11 cellular contexts compared by ENCODE assay signal in the genomic region with DNA sequence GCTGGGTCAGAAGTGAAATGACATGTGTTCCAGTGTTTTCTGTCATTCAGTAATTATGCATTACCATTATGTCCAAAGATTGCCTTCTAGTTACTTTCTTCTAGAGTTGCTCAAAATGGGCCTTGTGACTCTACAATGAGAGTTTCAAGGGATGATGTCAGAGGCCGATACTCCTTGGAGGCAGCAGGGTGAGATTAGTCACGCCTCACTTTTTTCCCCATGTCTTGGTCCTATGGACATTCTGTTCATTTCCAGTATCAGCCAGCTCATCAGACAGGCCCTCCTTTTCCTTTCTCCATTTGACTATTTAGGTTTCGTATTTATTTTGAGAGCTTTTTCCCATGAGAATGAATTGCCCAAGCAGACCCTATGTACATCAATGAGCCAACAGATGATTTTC. TPM values are rescaled to one million over a fixed set of nuclear protein-coding genes. Genes with fewer than 3 reads are reported as not detected.
A peak's percentile ranks its signal among the peaks of the same experiment; 100 is the strongest.
DNase-seq lines count a peak whose midpoint lies in the region; ATAC-seq and TF ChIP-seq lines count a peak whose summit lies in the region.
"Had no signal": no experiment of that assay in that cellular context is flagged by ENCODE, and none has a peak within 500 bp of the region (broad histone marks: within the 10 kb centered on the region; RNA-seq: fewer than 3 reads in every experiment).

No MANE protein-coding gene starts in this region.

- H3K9me3 ChIP-seq in left ventricle myocardium inferior (replicated peaks) (no peaks in the 10 kb centered on the region), suprapubic skin (no peaks in the 10 kb centered on the region)

- no peak overlapping the region for H3K4me3 ChIP-seq in astrocyte of the spinal cord (ENCODE audit: low read depth, low read length)
- H3K4me3 ChIP-seq in left ventricle myocardium inferior, result no peak overlapping the region
- no peak overlapping the region for H3K4me3 ChIP-seq in suprapubic skin
- H3K4me3 ChIP-seq: dorsolateral prefrontal cortex had no signal

- ATAC-seq in GM19455 (IDR thresholded peaks at IDR 0.05; ENCODE audit: unreplicated experiment) (no peak), GM21515 (IDR thresholded peaks at IDR 0.05; ENCODE audit: unreplicated experiment) (no peak)

- H3K27me3 ChIP-seq in left ventricle myocardium inferior (ENCODE audit: low read depth) (no peaks in the 10 kb centered on the region), suprapubic skin (no peaks in the 10 kb centered on the region)

- TF ChIP-seq CTCF in astrocyte of the spinal cord (IDR thresholded peaks at IDR 0.05; ENCODE audit: low read depth, low read length) (no peak), left ventricle myocardium inferior (IDR thresholded peaks at IDR 0.05; ENCODE audit: borderline replicate concordance) (no peak), suprapubic skin (IDR thresholded peaks at IDR 0.05) (no peak)

- TF ChIP-seq POLR2A in suprapubic skin (IDR thresholded peaks at IDR 0.05), result no peak

- H3K36me3 ChIP-seq in left ventricle myocardium inferior (peaks cover 3% of the 10 kb centered on the region), suprapubic skin (peaks cover 3% of the 10 kb centered on the region)

- peaks cover 10% of the 10 kb centered on the region for H3K4me1 ChIP-seq in left ventricle myocardium inferior
- H3K4me1 ChIP-seq in suprapubic skin, result peaks cover 7% of the 10 kb centered on the region

- no peak for TF ChIP-seq EP300 in suprapubic skin (IDR thresholded peaks at IDR 0.05)

- WGBS in suprapubic skin, result 85% methylated on average over 3 of the region's 3 CpGs

- in situ Hi-C loops in astrocyte of the spinal cord (cut with HindIII; ENCODE audit: low sequenced_read_pairs), result no loop called here

- DNase-seq in HPDE6-E6E7 (ENCODE audit: extremely low spot score), result peak; percentile 68
- peak; percentile 91 for DNase-seq in astrocyte of the spinal cord (ENCODE audit: low read depth, low spot score)
- DNase-seq in left ventricle myocardium inferior, result no peak
- DNase-seq in suprapubic skin (ENCODE audit: low spot score in 2 of 2), result no peak
- no peak for DNase-seq in central memory CD4-positive, alpha-beta T cell
- DNase-seq in H4 (ENCODE audit: low spot score), result no peak
- DNase-seq: dorsolateral prefrontal cortex, KG1, NCI-H2029 had no signal

- H3K27ac ChIP-seq in left ventricle myocardium inferior (replicated peaks), result peak overlapping the region; percentile 49
- H3K27ac ChIP-seq in suprapubic skin, result peak overlapping the region; percentile 11
- H3K27ac ChIP-seq: dorsolateral prefrontal cortex had no signal

- intact Hi-C loops in left ventricle myocardium inferior (cut with micrococcal nuclease), result no loop called here

RNA-seq across cellular contexts. Expression of a gene that starts 17.5 kb away (rescaled TPM):
- total RNA-seq in left ventricle myocardium inferior (4.0 TPM), suprapubic skin (10 to 100 TPM in 2 of 4 donors, 1 to 10 TPM in 2; 6.2 to 17.8 (median 12.6) TPM)
- 2.9 and 3.1 TPM in 2 replicates for total RNA-seq in H4 (2014; rRNA removed; shearing (Covaris generic))

Comparison
In these comparisons a context has a peak if more than half of its experiments do, and no peak if none do; other contexts are left out.
1. DNase-seq: peak in HPDE6-E6E7 (single experiment) and astrocyte of the spinal cord (single experiment); none in left ventricle myocardium inferior (single experiment), suprapubic skin (0 of 2), central memory CD4-positive, alpha-beta T cell (single experiment) and H4 (single experiment).